ENCODE assay signal across 16 cellular contexts in genomic region chr2:72989770-72990556, GRCh38.
DNase-seq lines count a peak whose midpoint lies in the region; ATAC-seq and TF ChIP-seq lines count a peak whose summit lies in the region.
"Had no signal": no experiment of that assay in that cellular context is flagged by ENCODE, and none has a peak within 500 bp of the region (broad histone marks: within the 10 kb centered on the region; RNA-seq: fewer than 3 reads in every experiment).

No MANE protein-coding gene starts in this region.

- no peak overlapping the region for H3K4me3 Mint-ChIP-seq in type B pancreatic cell
- H3K4me3 Mint-ChIP-seq: activated T-cell treated with anti-CD3 and anti-CD28 coated beads, Interleukin-2, amount 50 U/mL, for 4 hours; stimulated activated naive CD8-positive, alpha-beta T cell treated with anti-CD3 and anti-CD28 coated beads, Interleukin-15, amount 100 ng/mL, for 72 hours had no signal

- H3K4me1 ChIP-seq in heart right ventricle: peaks cover 7 to 33% (median 22%) of the 10 kb centered on the region in 9 donors

- peaks cover 4% of the 10 kb centered on the region for H3K4me1 Mint-ChIP-seq in type B pancreatic cell (ENCODE audit: unreplicated experiment)
- H3K4me1 Mint-ChIP-seq: stimulated activated naive CD8-positive, alpha-beta T cell treated with anti-CD3 and anti-CD28 coated beads, Interleukin-15, amount 100 ng/mL, for 72 hours had no signal

- H3K27ac ChIP-seq in heart right ventricle: peak overlapping the region in 8 of 10 donors; percentile 54 to 87 (median 80)

- intact Hi-C loops in Right ventricle myocardium inferior (cut with DNase I): loop anchor here (5.0 kb wide), 3 partner anchors 98 to 187 kb away; no protein-coding TSS in a partner anchor
- intact Hi-C loops in cardiac septum (cut with DNase I): loop anchor here (5.0 kb wide), 2 partner anchors 98 to 187 kb away; no protein-coding TSS in a partner anchor
- intact Hi-C loops in heart right ventricle (cut with DNase I): loop anchor here in 9 of 10 donors (5.0 kb wide), 5 partner anchors 82 to 187 kb away; partner anchors contain the start of gene SFXN5 (in 1 of the 9)

- H3K27me3 Mint-ChIP-seq in type B pancreatic cell: no peaks in the 10 kb centered on the region
- H3K27me3 Mint-ChIP-seq: naive thymus-derived CD4-positive, alpha-beta T cell; stimulated activated naive CD8-positive, alpha-beta T cell treated with anti-CD3 and anti-CD28 coated beads, Interleukin-15, amount 100 ng/mL, for 72 hours had no signal

- TF ChIP-seq CTCF in heart right ventricle (IDR thresholded peaks at IDR 0.05): no peak
- no peak for TF ChIP-seq CTCF in omental fat pad (IDR thresholded peaks at IDR 0.05)
- TF ChIP-seq CTCF in type B pancreatic cell (conservative IDR thresholded peaks at IDR 0.05): no peak

- ATAC-seq in Right ventricle myocardium inferior (peak; percentile 63), heart right ventricle (peak; percentile 42 to 77 (median 70)), omental fat pad (ENCODE audit: low FRiP score) (peak; percentile 46), HG02981 (IDR thresholded peaks at IDR 0.05; ENCODE audit: unreplicated experiment) (no peak)
- ATAC-seq: activated T-cell treated with anti-CD3 and anti-CD28 coated beads, Interleukin-2, amount 50 U/mL, for 4 hours; naive thymus-derived CD4-positive, alpha-beta T cell; stimulated activated naive CD8-positive, alpha-beta T cell treated with anti-CD3 and anti-CD28 coated beads, Interleukin-15, amount 100 ng/mL, for 72 hours had no signal

- H3K9me3 ChIP-seq in heart right ventricle: no peaks in the 10 kb centered on the region

- 70 to 79% methylated on average over 26 of the region's 26 CpGs for WGBS in heart right ventricle, 2 donors

- no peaks in the 10 kb centered on the region for H3K9me3 Mint-ChIP-seq in type B pancreatic cell
- H3K9me3 Mint-ChIP-seq: activated T-cell treated with anti-CD3 and anti-CD28 coated beads, Interleukin-2, amount 50 U/mL, for 4 hours; naive thymus-derived CD4-positive, alpha-beta T cell; stimulated activated naive CD8-positive, alpha-beta T cell treated with anti-CD3 and anti-CD28 coated beads, Interleukin-15, amount 100 ng/mL, for 72 hours had no signal

- no peaks in the 10 kb centered on the region for H3K27me3 ChIP-seq in heart right ventricle

- H3K27ac Mint-ChIP-seq in type B pancreatic cell: no peak overlapping the region
- H3K27ac Mint-ChIP-seq: naive thymus-derived CD4-positive, alpha-beta T cell had no signal

- DNase-seq in Right ventricle myocardium inferior (ENCODE audit: missing footprints) (no peak), cardiac septum (ENCODE audit: low spot score) (no peak), heart right ventricle (peak; percentile 28 to 41), omental fat pad (ENCODE audit: low spot score) (peak; percentile 22), dedifferentiated amniotic fluid mesenchymal stem cell (ENCODE audit: extremely low spot score) (no peak), NOMO-1 (lab: John Stamatoyannopoulos, UW; ENCODE audit: unreplicated experiment in 2 of 2) (no peak), type B pancreatic cell (ENCODE audit: extremely low spot score, unreplicated experiment) (no peak)
- DNase-seq: ACHN; activated T-cell treated with anti-CD3 and anti-CD28 coated beads, Interleukin-2, amount 50 U/mL, for 4 hours; GOT3; KG1; NCI-H1436; NCI-H510A had no signal

- H3K4me3 ChIP-seq in heart right ventricle: no peak overlapping the region

- H3K36me3 Mint-ChIP-seq in type B pancreatic cell: no peaks in the 10 kb centered on the region

- peaks cover 0 to 23% (median 0%) of the 10 kb centered on the region in 9 donors for H3K36me3 ChIP-seq in heart right ventricle

Comparison
In these comparisons a context has a peak if more than half of its experiments do, and no peak if none do; other contexts are left out.
1. DNase-seq: peak in heart right ventricle (2 of 2) and omental fat pad (single experiment); none in Right ventricle myocardium inferior (single experiment), cardiac septum (single experiment), dedifferentiated amniotic fluid mesenchymal stem cell (single experiment), NOMO-1 (0 of 2) and type B pancreatic cell (single experiment).